In the genomic region with DNA sequence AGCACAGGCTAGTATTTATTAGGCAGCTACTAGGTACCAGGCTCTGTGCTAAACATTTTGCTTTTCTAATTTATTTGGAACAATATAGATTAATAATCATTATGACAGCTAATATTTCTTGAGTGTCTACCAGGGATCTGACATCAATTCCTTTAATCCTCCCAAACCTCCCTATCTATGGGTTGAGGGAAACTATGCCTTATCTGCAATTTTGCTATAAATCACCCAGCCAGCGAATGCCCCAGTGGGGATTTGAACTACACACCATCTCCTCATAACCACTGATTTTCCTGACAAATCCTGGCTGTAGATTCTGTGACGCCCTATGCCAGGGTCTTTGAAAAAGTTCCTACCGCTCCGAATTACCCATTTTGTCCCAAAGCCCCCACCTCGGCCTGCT, we compare ENCODE assay signal across 15 cellular contexts. TPM values are rescaled to one million over a fixed set of nuclear protein-coding genes. Genes with fewer than 3 reads are reported as not detected.
A peak's percentile ranks its signal among the peaks of the same experiment; 100 is the strongest.
DNase-seq lines count a peak whose midpoint lies in the region; ATAC-seq and TF ChIP-seq lines count a peak whose summit lies in the region.
"Had no signal": no experiment of that assay in that cellular context is flagged by ENCODE, and none has a peak within 500 bp of the region (broad histone marks: within the 10 kb centered on the region; RNA-seq: fewer than 3 reads in every experiment).

No MANE protein-coding gene starts in this region.

- no peak overlapping the region for H3K27ac Mint-ChIP-seq in stimulated activated effector memory CD8-positive, alpha-beta T cell treated with anti-CD3 and anti-CD28 coated beads, Interleukin-12 subunit alpha, Interleukin-12 subunit beta, amount 100 ng/mL, for 72 hours
- H3K27ac Mint-ChIP-seq in CD4-positive, alpha-beta memory T cell: peak overlapping the region in 1 of 7 donors; percentile 42
- H3K27ac Mint-ChIP-seq: activated CD4-positive, alpha-beta memory T cell treated with anti-CD3 and anti-CD28 coated beads for 36 hours; activated naive CD8-positive, alpha-beta T cell; activated T-cell treated with anti-CD3 and anti-CD28 coated beads, Interleukin-2, amount 50 U/mL, for 24 hours; stimulated activated naive CD8-positive, alpha-beta T cell treated with anti-CD3 and anti-CD28 coated beads, Interleukin-15, Interleukin-2, amounts not matched to agents 100 ng/mL and 50 ng/mL, for 24 hours had no signal

- no peaks in the 10 kb centered on the region for H3K27me3 Mint-ChIP-seq in CD4-positive, alpha-beta memory T cell
- H3K27me3 Mint-ChIP-seq: activated CD4-positive, alpha-beta memory T cell treated with anti-CD3 and anti-CD28 coated beads for 36 hours; activated naive CD8-positive, alpha-beta T cell; activated T-cell treated with anti-CD3 and anti-CD28 coated beads, Interleukin-2, amount 50 U/mL, for 24 hours; central memory CD8-positive, alpha-beta T cell; stimulated activated naive CD8-positive, alpha-beta T cell treated with anti-CD3 and anti-CD28 coated beads, Interleukin-15, Interleukin-2, amounts not matched to agents 100 ng/mL and 50 ng/mL, for 24 hours had no signal

- no peak overlapping the region for H3K4me3 Mint-ChIP-seq in stimulated activated effector memory CD8-positive, alpha-beta T cell treated with anti-CD3 and anti-CD28 coated beads, Interleukin-12 subunit alpha, Interleukin-12 subunit beta, amount 100 ng/mL, for 72 hours
- no peak overlapping the region for H3K4me3 Mint-ChIP-seq in CD4-positive, alpha-beta memory T cell
- H3K4me3 Mint-ChIP-seq: activated CD4-positive, alpha-beta memory T cell treated with anti-CD3 and anti-CD28 coated beads for 36 hours; activated naive CD8-positive, alpha-beta T cell; activated T-cell treated with anti-CD3 and anti-CD28 coated beads, Interleukin-2, amount 50 U/mL, for 24 hours; central memory CD8-positive, alpha-beta T cell; stimulated activated naive CD8-positive, alpha-beta T cell treated with anti-CD3 and anti-CD28 coated beads, Interleukin-15, Interleukin-2, amounts not matched to agents 100 ng/mL and 50 ng/mL, for 24 hours had no signal

- DNase-seq in RWPE1 (ENCODE audit: low spot score): no peak
- DNase-seq in NCI-H1694 (lab: John Stamatoyannopoulos, UW): no peak
- no peak for DNase-seq in stimulated activated effector memory CD8-positive, alpha-beta T cell treated with anti-CD3 and anti-CD28 coated beads, Interleukin-12 subunit alpha, Interleukin-12 subunit beta, amount 100 ng/mL, for 72 hours (ENCODE audit: low spot score in 2 of 2)
- no peak for DNase-seq in NCI-H2029 treated with DMSO at 0.1 percent for 48 hours (lab: John Stamatoyannopoulos, UW)
- no peak for DNase-seq in CD4-positive, alpha-beta memory T cell
- DNase-seq: activated CD4-positive, alpha-beta memory T cell treated with anti-CD3 and anti-CD28 coated beads for 36 hours; activated T-cell treated with anti-CD3 and anti-CD28 coated beads, Interleukin-2, amount 50 U/mL, for 24 hours; NCI-H1436 treated with DMSO at 0.1 percent for 48 hours; stimulated activated CD4-positive, alpha-beta T cell treated with anti-CD3 and anti-CD28 coated beads, Interleukin-15, amount 100 ng/mL, for 24 hours had no signal

- H3K27ac ChIP-seq in RWPE1: peak overlapping the region; percentile 98
- peak overlapping the region; percentile 97 for H3K27ac ChIP-seq in cingulate gyrus (ENCODE audit: low read depth, low read length)
- peak overlapping the region; percentile 86 to 87 for H3K27ac ChIP-seq in mucosa of rectum (ENCODE audit: low read depth in 2 of 2, low read length in 2 of 2)
- peak overlapping the region; percentile 84 for H3K27ac ChIP-seq in stomach smooth muscle (ENCODE audit: low read length)
- H3K27ac ChIP-seq in CD4-positive, alpha-beta memory T cell (ENCODE audit: low read depth, low read length): no peak overlapping the region

- no peak for ATAC-seq in stimulated activated effector memory CD8-positive, alpha-beta T cell treated with anti-CD3 and anti-CD28 coated beads, Interleukin-12 subunit alpha, Interleukin-12 subunit beta, amount 100 ng/mL, for 72 hours

- H3K4me1 ChIP-seq in mucosa of rectum (ENCODE audit: control insufficient read depth in 2 of 2, insufficient read depth in 2 of 2, low read length in 2 of 2) (peaks cover 11 to 28% of the 10 kb centered on the region in 2 donors), stomach smooth muscle (ENCODE audit: control insufficient read depth, insufficient read depth, low read length) (peaks cover 33% of the 10 kb centered on the region)
- H3K4me1 ChIP-seq in CD4-positive, alpha-beta memory T cell (ENCODE audit: insufficient read depth, low read length): peaks cover 5% of the 10 kb centered on the region

- H3K9ac ChIP-seq in mucosa of rectum (ENCODE audit: low read depth in 1 of 2, low read length in 2 of 2) (peak overlapping the region in 1 of 2 donors; percentile 59), stomach smooth muscle (ENCODE audit: low read length in 2 of 2) (peak overlapping the region; percentile 29 to 45)

- TF ChIP-seq CTCF in RWPE1 (conservative IDR thresholded peaks at IDR 0.05; ENCODE audit: low read depth): no peak

- H3K36me3 ChIP-seq in mucosa of rectum (ENCODE audit: control insufficient read depth in 2 of 2, insufficient read depth in 2 of 2, low read length in 2 of 2): no peaks in the 10 kb centered on the region
- no peaks in the 10 kb centered on the region for H3K36me3 ChIP-seq in stomach smooth muscle (ENCODE audit: control insufficient read depth in 2 of 2, insufficient read depth in 2 of 2, low read length in 2 of 2)
- no peaks in the 10 kb centered on the region for H3K36me3 ChIP-seq in CD4-positive, alpha-beta memory T cell (ENCODE audit: insufficient read depth, low read length)

- H3K4me1 Mint-ChIP-seq in stimulated activated effector memory CD8-positive, alpha-beta T cell treated with anti-CD3 and anti-CD28 coated beads, Interleukin-12 subunit alpha, Interleukin-12 subunit beta, amount 100 ng/mL, for 72 hours: peaks cover 32% of the 10 kb centered on the region
- H3K4me1 Mint-ChIP-seq in CD4-positive, alpha-beta memory T cell: peaks cover 10 to 31% (median 18%) of the 10 kb centered on the region in 4 donors

- no peaks in the 10 kb centered on the region for H3K9me3 Mint-ChIP-seq in stimulated activated effector memory CD8-positive, alpha-beta T cell treated with anti-CD3 and anti-CD28 coated beads, Interleukin-12 subunit alpha, Interleukin-12 subunit beta, amount 100 ng/mL, for 72 hours
- H3K9me3 Mint-ChIP-seq in CD4-positive, alpha-beta memory T cell: peaks cover 0 to 2% (median 0%) of the 10 kb centered on the region in 8 donors
- H3K9me3 Mint-ChIP-seq: activated CD4-positive, alpha-beta memory T cell treated with anti-CD3 and anti-CD28 coated beads for 36 hours; activated T-cell treated with anti-CD3 and anti-CD28 coated beads, Interleukin-2, amount 50 U/mL, for 24 hours; central memory CD8-positive, alpha-beta T cell; stimulated activated naive CD8-positive, alpha-beta T cell treated with anti-CD3 and anti-CD28 coated beads, Interleukin-15, Interleukin-2, amounts not matched to agents 100 ng/mL and 50 ng/mL, for 24 hours had no signal

- intact Hi-C loops in CD4-positive, alpha-beta memory T cell (cut with micrococcal nuclease): no loop called here

- no peaks in the 10 kb centered on the region for H3K36me3 Mint-ChIP-seq in stimulated activated effector memory CD8-positive, alpha-beta T cell treated with anti-CD3 and anti-CD28 coated beads, Interleukin-12 subunit alpha, Interleukin-12 subunit beta, amount 100 ng/mL, for 72 hours
- no peaks in the 10 kb centered on the region for H3K36me3 Mint-ChIP-seq in CD4-positive, alpha-beta memory T cell
- H3K36me3 Mint-ChIP-seq: activated CD4-positive, alpha-beta memory T cell treated with anti-CD3 and anti-CD28 coated beads for 36 hours; activated naive CD8-positive, alpha-beta T cell had no signal

- no peaks in the 10 kb centered on the region for H3K27me3 ChIP-seq in mucosa of rectum (ENCODE audit: control insufficient read depth in 2 of 2, insufficient read depth in 2 of 2, low read length in 2 of 2)
- no peaks in the 10 kb centered on the region for H3K27me3 ChIP-seq in stomach smooth muscle (ENCODE audit: control insufficient read depth in 1 of 2, insufficient read depth in 2 of 2, low read length in 2 of 2)
- no peaks in the 10 kb centered on the region for H3K27me3 ChIP-seq in CD4-positive, alpha-beta memory T cell (ENCODE audit: insufficient read depth, low read length)

- CTCF ChIA-PET in RWPE1 (lab: Yijun Ruan, JAX): interaction anchor here (0.5 to 1.4 kb wide), 5 partner anchors 11 to 134 kb away, joined by 3 to 4 read pairs (median 4); no protein-coding TSS in a partner anchor
- CTCF ChIA-PET in CD4-positive, alpha-beta memory T cell (lab: Charles Lee; ENCODE audit: partially characterized antibody): interaction anchor here (0.8 to 1.9 kb wide), 2 partner anchors 82 to 209 kb away, joined by 3 to 4 read pairs; no protein-coding TSS in a partner anchor

- H3K9me3 ChIP-seq in mucosa of rectum (ENCODE audit: control insufficient read depth in 2 of 2, low read length in 2 of 2): no peaks in the 10 kb centered on the region
- H3K9me3 ChIP-seq in stomach smooth muscle (ENCODE audit: control insufficient read depth in 2 of 2, low read length in 2 of 2): no peaks in the 10 kb centered on the region
- no peaks in the 10 kb centered on the region for H3K9me3 ChIP-seq in CD4-positive, alpha-beta memory T cell (ENCODE audit: control insufficient read depth in 1 of 2, low read length in 2 of 2)

- POLR2A ChIA-PET in RWPE1 (lab: Yijun Ruan, JAX; ENCODE audit: low non-redundant PET): interaction anchor here (0.9 to 1.2 kb wide), 2 partner anchors 9 to 21 kb away, joined by 3 to 4 read pairs; partner anchors contain the start of gene PLEKHG3
- POLR2A ChIA-PET in CD4-positive, alpha-beta memory T cell (lab: Charles Lee; ENCODE audit: partially characterized antibody): no interaction called here

- H3K4me3 ChIP-seq in mucosa of rectum (ENCODE audit: low read length in 2 of 2) (no peak overlapping the region), stomach smooth muscle (ENCODE audit: low read length in 2 of 2) (no peak overlapping the region)
- H3K4me3 ChIP-seq in CD4-positive, alpha-beta memory T cell (ENCODE audit: low read length in 2 of 2): no peak overlapping the region

RNA-seq across cellular contexts. Expression of gene PLEKHG3, which starts 21.4 kb away (rescaled TPM):
- 10 to 100 TPM; 53.3 to 56.5 TPM for total RNA-seq in CD4-positive, alpha-beta memory T cell
- 10 to 100 TPM; 10.8 to 62.6 TPM for polyA plus RNA-seq in CD4-positive, alpha-beta memory T cell
